ENCODE assay signal across 8 cellular contexts in the genomic region with DNA sequence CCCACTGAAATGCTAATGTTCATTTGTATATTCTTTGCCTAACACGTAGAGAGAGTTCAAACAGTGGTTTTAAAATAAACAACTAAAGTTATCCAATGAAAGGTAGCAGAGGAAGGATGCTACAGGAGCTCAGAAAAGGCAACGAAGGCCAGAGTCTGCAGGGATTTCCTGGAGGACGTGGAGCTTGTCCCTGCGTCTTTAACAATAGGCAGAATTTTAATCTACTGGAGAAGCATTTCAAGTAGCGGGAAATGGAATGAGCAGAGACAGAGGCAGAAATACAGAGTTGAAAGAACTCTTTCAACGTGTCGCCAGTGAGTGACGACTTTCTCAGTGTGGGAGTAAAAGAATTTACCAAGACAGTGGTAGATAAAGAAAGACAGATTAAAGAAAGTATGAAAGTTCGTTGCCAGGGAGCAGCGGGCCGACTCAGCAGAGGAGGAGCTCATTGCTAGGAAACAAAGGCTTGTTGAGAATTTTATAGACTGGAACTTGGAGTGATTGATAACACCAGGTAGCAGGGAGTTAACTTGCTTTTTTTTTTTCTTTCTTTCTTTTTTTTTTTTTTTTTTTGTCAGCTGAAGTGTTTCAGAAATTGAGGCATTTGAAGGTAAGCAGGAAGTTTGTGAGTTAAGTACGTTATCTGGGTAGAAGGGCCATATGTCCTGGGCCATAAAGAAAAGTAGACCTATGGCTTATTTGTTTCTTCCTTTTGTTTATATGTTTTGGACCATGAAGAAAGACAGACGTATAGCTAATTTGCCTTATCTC. TPM values are rescaled to one million over a fixed set of nuclear protein-coding genes. Genes with fewer than 3 reads are reported as not detected.
A peak's percentile ranks its signal among the peaks of the same experiment; 100 is the strongest.
DNase-seq lines count a peak whose midpoint lies in the region; ATAC-seq and TF ChIP-seq lines count a peak whose summit lies in the region.

No MANE protein-coding gene starts in this region.

- peak; percentile 50 for DNase-seq in NCI-H1092 treated with DMSO at 0.1 percent for 48 hours (lab: John Stamatoyannopoulos, UW)
- DNase-seq in NCI-H1092 (lab: John Stamatoyannopoulos, UW) = no peak
- peak; percentile 42 for DNase-seq in NCI-H146 (lab: John Stamatoyannopoulos, UW)
- DNase-seq in activated CD8-positive, alpha-beta T cell treated with anti-CD3 and anti-CD28 coated beads, Interleukin-2, amount 10 ng/mL, durations not matched to agents 7 days and 5 days = peak; percentile 29
- peak; percentile 84 to 86 for DNase-seq in erythroblast (lab: John Stamatoyannopoulos, UW)
- no peak for DNase-seq in thoracic aorta (ENCODE audit: low spot score)

- CTCF ChIA-PET in activated CD8-positive, alpha-beta T cell treated with anti-CD3 and anti-CD28 coated beads, Interleukin-2, amount 10 ng/mL, durations not matched to agents 7 days and 5 days (lab: Charles Lee) = interaction anchor here (2.5 to 5.5 kb wide), 2 partner anchors 15 kb away, joined by 9 to 33 read pairs; no protein-coding TSS in a partner anchor

- H3K27ac Mint-ChIP-seq in activated CD8-positive, alpha-beta T cell treated with anti-CD3 and anti-CD28 coated beads, Interleukin-2, amount 10 ng/mL, durations not matched to agents 7 days and 5 days = peak overlapping the region; percentile 95

- H3K27me3 ChIP-seq in muscle layer of colon (ENCODE audit: control insufficient read depth in 1 of 2, insufficient read depth in 2 of 2, low read length in 2 of 2) (no peaks in the 10 kb centered on the region), thoracic aorta (replicated peaks; ENCODE audit: insufficient read depth) (no peaks in the 10 kb centered on the region)

- H3K36me3 ChIP-seq in muscle layer of colon (ENCODE audit: insufficient read depth, low read length) (no peaks in the 10 kb centered on the region), thoracic aorta (no peaks in the 10 kb centered on the region)

- POLR2A ChIA-PET in activated CD8-positive, alpha-beta T cell treated with anti-CD3 and anti-CD28 coated beads, Interleukin-2, amount 10 ng/mL, durations not matched to agents 7 days and 5 days (lab: Charles Lee) = interaction anchor here (0.7 to 1.7 kb wide), 6 partner anchors 9 to 30 kb away, joined by 3 to 8 read pairs (median 4); partner anchors contain the start of gene DDX1

- peak; percentile 23 for ATAC-seq in HG02610 (IDR thresholded peaks at IDR 0.05; ENCODE audit: unreplicated experiment)
- ATAC-seq in activated CD8-positive, alpha-beta T cell treated with anti-CD3 and anti-CD28 coated beads, Interleukin-2, amount 10 ng/mL, durations not matched to agents 7 days and 5 days = peak; percentile 32
- ATAC-seq in thoracic aorta (ENCODE audit: insufficient number of reproducible peaks, low FRiP score, low read depth) = no peak

- H3K27ac ChIP-seq in muscle layer of colon (ENCODE audit: low read depth, low read length) (peak overlapping the region; percentile 83), thoracic aorta (peak overlapping the region; percentile 64 to 75)

- no peaks in the 10 kb centered on the region for H3K9me3 Mint-ChIP-seq in activated CD8-positive, alpha-beta T cell treated with anti-CD3 and anti-CD28 coated beads, Interleukin-2, amount 10 ng/mL, durations not matched to agents 7 days and 5 days (ENCODE audit: insufficient read depth)

- TF ChIP-seq CTCF in thoracic aorta (IDR thresholded peaks at IDR 0.05) = no peak

- H3K36me3 Mint-ChIP-seq in activated CD8-positive, alpha-beta T cell treated with anti-CD3 and anti-CD28 coated beads, Interleukin-2, amount 10 ng/mL, durations not matched to agents 7 days and 5 days (ENCODE audit: low read depth) = peaks cover 11% of the 10 kb centered on the region

- H3K4me1 ChIP-seq in muscle layer of colon (ENCODE audit: insufficient read depth, low read length) (peaks cover 14% of the 10 kb centered on the region), thoracic aorta (ENCODE audit: control insufficient read depth in 1 of 2, low read depth in 2 of 2) (peaks cover 10 to 14% of the 10 kb centered on the region in 2 donors)

- H3K4me1 Mint-ChIP-seq in activated CD8-positive, alpha-beta T cell treated with anti-CD3 and anti-CD28 coated beads, Interleukin-2, amount 10 ng/mL, durations not matched to agents 7 days and 5 days (ENCODE audit: low read depth) = peaks cover 41% of the 10 kb centered on the region

- TF ChIP-seq POLR2A in erythroblast (IDR thresholded peaks at IDR 0.05; ENCODE audit: low read length) = peak; percentile 85

- peak overlapping the region; percentile 88 to 95 for H3K4me3 ChIP-seq in muscle layer of colon (ENCODE audit: low read depth in 1 of 2, low read length in 2 of 2)
- peak overlapping the region; percentile 98 for H3K4me3 ChIP-seq in thoracic aorta

- H3K9ac ChIP-seq in muscle layer of colon (ENCODE audit: low read length) = peak overlapping the region; percentile 74

- H3K9me3 ChIP-seq in muscle layer of colon (ENCODE audit: low read length) = no peaks in the 10 kb centered on the region
- no peaks in the 10 kb centered on the region for H3K9me3 ChIP-seq in thoracic aorta

- peaks cover 4% of the 10 kb centered on the region for H3K27me3 Mint-ChIP-seq in activated CD8-positive, alpha-beta T cell treated with anti-CD3 and anti-CD28 coated beads, Interleukin-2, amount 10 ng/mL, durations not matched to agents 7 days and 5 days (ENCODE audit: low read depth)

- H3K4me3 Mint-ChIP-seq in activated CD8-positive, alpha-beta T cell treated with anti-CD3 and anti-CD28 coated beads, Interleukin-2, amount 10 ng/mL, durations not matched to agents 7 days and 5 days = peak overlapping the region; percentile 99

RNA-seq across cellular contexts. Expression of gene NBAS, which starts 0.6 kb away (rescaled TPM):
- total RNA-seq in activated CD8-positive, alpha-beta T cell treated with anti-CD3 and anti-CD28 coated beads, Interleukin-2, amount 10 ng/mL, durations not matched to agents 7 days and 5 days = 10 to 100 TPM; 28.2 to 31.8 TPM
- 10 to 100 TPM; 31.5 to 32.0 TPM for total RNA-seq in thoracic aorta

RNA-seq across cellular contexts. Expression of gene DDX1, which starts 29.9 kb away (rescaled TPM):
- total RNA-seq in activated CD8-positive, alpha-beta T cell treated with anti-CD3 and anti-CD28 coated beads, Interleukin-2, amount 10 ng/mL, durations not matched to agents 7 days and 5 days = 10 to 100 TPM; 70.2 to 72.1 TPM
- 10 to 100 TPM; 58.3 to 61.3 TPM for total RNA-seq in thoracic aorta

Comparison
In these comparisons a context has a peak if more than half of its experiments do, and no peak if none do; other contexts are left out.
1. DNase-seq: peak in NCI-H1092 treated with DMSO at 0.1 percent for 48 hours (single experiment), NCI-H146 (single experiment), activated CD8-positive, alpha-beta T cell treated with anti-CD3 and anti-CD28 coated beads, Interleukin-2, amount 10 ng/mL, durations not matched to agents 7 days and 5 days (single experiment) and erythroblast (2 of 2); none in NCI-H1092 (single experiment) and thoracic aorta (single experiment).